Comparison of ENCODE assay signal across 8 cellular contexts in the genomic region with DNA sequence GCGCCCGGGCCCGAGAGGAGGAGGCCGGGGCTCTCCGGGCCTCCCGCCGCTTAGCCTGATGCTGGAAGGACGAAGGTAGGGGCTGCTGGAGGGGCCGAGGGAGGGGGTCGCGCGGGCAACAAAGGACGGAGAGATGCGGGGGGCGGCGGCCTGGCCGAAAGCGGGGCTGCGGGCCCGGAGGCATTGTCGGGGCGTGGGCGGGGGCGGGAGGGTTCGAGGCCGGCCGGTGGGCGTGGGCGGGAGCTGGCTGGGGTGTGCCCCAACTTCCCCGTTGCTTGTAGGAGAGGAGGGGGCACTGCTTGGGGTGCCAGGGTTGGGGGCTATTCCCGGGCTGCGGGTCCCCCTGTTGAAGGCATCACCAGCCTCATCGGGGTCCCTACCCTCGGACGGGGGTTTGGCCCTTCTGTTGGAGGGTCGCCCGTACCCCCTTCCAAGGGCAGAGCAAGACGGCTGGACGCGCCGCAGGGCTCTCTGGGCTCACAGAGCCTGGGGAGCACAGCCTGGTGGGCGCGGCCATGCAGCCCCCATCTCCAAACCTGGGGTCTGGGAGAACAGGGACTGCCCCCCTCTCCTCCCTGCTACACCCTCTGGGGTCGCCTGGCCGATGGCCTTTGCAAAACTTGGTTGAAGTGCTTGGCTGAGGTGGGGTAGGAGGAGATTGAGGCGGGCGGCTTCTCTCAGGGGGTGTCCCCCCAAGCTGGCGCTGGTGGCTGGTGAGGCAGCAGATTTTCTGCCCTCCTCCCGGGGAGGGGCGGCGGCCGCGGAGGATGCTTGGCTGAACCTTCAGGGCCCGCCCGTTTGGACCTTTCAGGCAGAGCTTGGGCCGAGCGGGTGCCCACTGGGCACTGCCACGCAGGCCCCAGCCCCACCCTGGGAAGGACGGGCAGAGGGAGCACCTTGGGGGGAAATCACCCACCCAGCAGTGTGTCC. TPM values are rescaled to one million over a fixed set of nuclear protein-coding genes. Genes with fewer than 3 reads are reported as not detected.
A peak's percentile ranks its signal among the peaks of the same experiment; 100 is the strongest.
DNase-seq lines count a peak whose midpoint lies in the region; ATAC-seq and TF ChIP-seq lines count a peak whose summit lies in the region.

No MANE protein-coding gene starts in this region.

- H3K4me1 Mint-ChIP-seq in activated naive CD8-positive, alpha-beta T cell treated with anti-CD3 and anti-CD28 coated beads for 36 hours: peaks cover 12% of the 10 kb centered on the region
- H3K4me1 Mint-ChIP-seq in progenitor cell of endocrine pancreas (ENCODE audit: low read depth): peaks cover 42% of the 10 kb centered on the region

- no peak for TF ChIP-seq CTCF in heart left ventricle (IDR thresholded peaks at IDR 0.05)
- no peak for TF ChIP-seq CTCF in progenitor cell of endocrine pancreas (IDR thresholded peaks at IDR 0.05; ENCODE audit: unreplicated experiment)

- WGBS in heart left ventricle, 4 donors: 2 to 6% (median 4%) methylated on average over 42 to 59 of the region's 59 CpGs

- TF ChIP-seq POLR2A in heart left ventricle (IDR thresholded peaks at IDR 0.05): no peak

- no peaks in the 10 kb centered on the region for H3K9me3 ChIP-seq in MG63
- H3K9me3 ChIP-seq in heart left ventricle: no peaks in the 10 kb centered on the region

- H3K4me3 ChIP-seq in GM08714 (ENCODE audit: low read length) (peak overlapping the region; percentile 90), MG63 (peak overlapping the region; percentile 54), heart left ventricle (peak overlapping the region; percentile 60 to 98 (median 81))

- no peaks in the 10 kb centered on the region for H3K36me3 ChIP-seq in MG63
- no peaks in the 10 kb centered on the region for H3K36me3 ChIP-seq in heart left ventricle

- no peaks in the 10 kb centered on the region for H3K36me3 Mint-ChIP-seq in activated naive CD8-positive, alpha-beta T cell treated with anti-CD3 and anti-CD28 coated beads for 36 hours
- H3K36me3 Mint-ChIP-seq in progenitor cell of endocrine pancreas (ENCODE audit: insufficient read depth): no peaks in the 10 kb centered on the region

- H3K27ac ChIP-seq in heart left ventricle: peak overlapping the region in 11 of 12 donors; percentile 57 to 92 (median 75)

- ATAC-seq in heart left ventricle (peak in 2 of 4 donors; percentile 7 to 16), HG02884 (IDR thresholded peaks at IDR 0.05; ENCODE audit: unreplicated experiment) (no peak)

- H3K27ac Mint-ChIP-seq in activated naive CD8-positive, alpha-beta T cell treated with anti-CD3 and anti-CD28 coated beads for 36 hours: no peak overlapping the region
- H3K27ac Mint-ChIP-seq in progenitor cell of endocrine pancreas: no peak overlapping the region

- H3K27me3 Mint-ChIP-seq in activated naive CD8-positive, alpha-beta T cell treated with anti-CD3 and anti-CD28 coated beads for 36 hours: peaks cover 19% of the 10 kb centered on the region
- peaks cover 16% of the 10 kb centered on the region for H3K27me3 Mint-ChIP-seq in progenitor cell of endocrine pancreas

- DNase-seq in MG63 (no peak), heart left ventricle (peak in 3 of 5 donors; percentile 46 to 52 (median 46)), progenitor cell of endocrine pancreas (ENCODE audit: low spot score, unreplicated experiment) (no peak), NCI-H524 treated with DMSO at 0.1 percent for 48 hours (lab: John Stamatoyannopoulos, UW) (no peak), NCI-H446 treated with DMSO at 0.1 percent for 48 hours (lab: John Stamatoyannopoulos, UW) (no peak)
- peak; percentile 26 for DNase-seq in activated naive CD8-positive, alpha-beta T cell treated with anti-CD3 and anti-CD28 coated beads for 36 hours

- peaks cover 0 to 54% (median 35%) of the 10 kb centered on the region in 12 donors for H3K4me1 ChIP-seq in heart left ventricle

- no peaks in the 10 kb centered on the region for H3K9me3 Mint-ChIP-seq in activated naive CD8-positive, alpha-beta T cell treated with anti-CD3 and anti-CD28 coated beads for 36 hours
- no peaks in the 10 kb centered on the region for H3K9me3 Mint-ChIP-seq in progenitor cell of endocrine pancreas (ENCODE audit: low read depth)

- intact Hi-C loops in heart left ventricle (cut with DNase I): loop anchor here in 7 of 10 donors (1.0 to 10.0 kb wide), 8 partner anchors 19 to 107 kb away; partner anchors contain the start of gene RFC2 (in 4 of the 7)

- H3K4me3 Mint-ChIP-seq in activated naive CD8-positive, alpha-beta T cell treated with anti-CD3 and anti-CD28 coated beads for 36 hours: no peak overlapping the region
- H3K4me3 Mint-ChIP-seq in progenitor cell of endocrine pancreas (ENCODE audit: low read depth): peak overlapping the region; percentile 71

- H3K27me3 ChIP-seq in MG63 (no peaks in the 10 kb centered on the region), heart left ventricle (no peaks in the 10 kb centered on the region)

RNA-seq across cellular contexts. Expression of gene CLIP2, which starts 0.7 kb away (rescaled TPM):
- total RNA-seq in MG63 (2014; rRNA removed; shearing (Covaris generic); ENCODE audit: low replicate concordance): 6.3 and 6.9 TPM in 2 replicates
- total RNA-seq in activated naive CD8-positive, alpha-beta T cell treated with anti-CD3 and anti-CD28 coated beads for 36 hours: under 1 TPM; 0.62 to 0.74 TPM
- 10 to 100 TPM in 3 of 9 donors, 1 to 10 TPM in 6; 4.2 to 17.7 (median 9.0) TPM for total RNA-seq in heart left ventricle
- polyA plus RNA-seq in heart left ventricle: 1 to 10 TPM; 5.9 to 9.6 TPM
- 39.9 and 42.0 TPM in 2 replicates for total RNA-seq in progenitor cell of endocrine pancreas

RNA-seq across cellular contexts. Expression of gene RFC2, which starts 35.7 kb away (rescaled TPM):
- 17.3 and 27.4 TPM in 2 replicates for total RNA-seq in MG63 (2014; rRNA removed; shearing (Covaris generic); ENCODE audit: low replicate concordance)
- total RNA-seq in activated naive CD8-positive, alpha-beta T cell treated with anti-CD3 and anti-CD28 coated beads for 36 hours: 100 to 1,000 TPM; 111 to 112 TPM
- total RNA-seq in heart left ventricle: 10 to 100 TPM in 6 of 9 donors, 1 to 10 TPM in 3; 7.8 to 20.9 (median 12.2) TPM
- 10 to 100 TPM in 1 of 2 donors, 1 to 10 TPM in 1; 9.8 to 21.8 TPM for polyA plus RNA-seq in heart left ventricle
- total RNA-seq in progenitor cell of endocrine pancreas: 37.0 and 42.1 TPM in 2 replicates

Comparison
In these comparisons a context has a peak if more than half of its experiments do, and no peak if none do; other contexts are left out.
1. DNase-seq: peak in activated naive CD8-positive, alpha-beta T cell treated with anti-CD3 and anti-CD28 coated beads for 36 hours (single experiment) and heart left ventricle (3 of 5); none in MG63 (single experiment), progenitor cell of endocrine pancreas (single experiment), NCI-H524 treated with DMSO at 0.1 percent for 48 hours (single experiment) and NCI-H446 treated with DMSO at 0.1 percent for 48 hours (single experiment).
2. Peak in every context shown above with its lines, with median percentiles within 50 percentile points of each other: H3K4me3 ChIP-seq.